Comparison of ENCODE assay signal across 17 cellular contexts in the genomic region with DNA sequence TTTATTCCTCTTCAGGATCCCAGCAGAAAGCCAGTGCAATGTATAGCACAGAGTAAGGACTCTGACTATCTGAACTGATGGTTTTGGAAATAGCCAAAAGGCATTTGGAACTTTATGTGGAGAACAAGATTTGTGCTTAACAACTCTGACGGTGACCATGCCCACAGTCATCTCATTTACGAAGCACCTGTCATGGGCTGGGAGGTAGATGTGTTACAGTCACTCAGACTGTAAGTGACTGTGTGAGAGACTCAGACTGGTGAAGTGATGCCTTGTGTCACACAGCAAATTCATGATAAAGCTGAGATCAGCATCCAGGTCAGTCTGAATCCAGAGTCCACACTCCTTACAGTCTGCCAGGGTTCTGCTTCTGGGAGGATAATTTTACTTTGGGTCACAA. TPM values are rescaled to one million over a fixed set of nuclear protein-coding genes. Genes with fewer than 3 reads are reported as not detected.
DNase-seq lines count a peak whose midpoint lies in the region; ATAC-seq and TF ChIP-seq lines count a peak whose summit lies in the region.
"Had no signal": no experiment of that assay in that cellular context is flagged by ENCODE, and none has a peak within 500 bp of the region (broad histone marks: within the 10 kb centered on the region; RNA-seq: fewer than 3 reads in every experiment).

No MANE protein-coding gene starts in this region.

- no peak overlapping the region for H3K4me3 ChIP-seq in thyroid gland (replicated peaks in 1 of 3)
- H3K4me3 ChIP-seq: breast epithelium had no signal

- 75 to 94% methylated on average over 2 of the region's 2 CpGs for WGBS in thyroid gland, 2 donors

- no peaks in the 10 kb centered on the region for H3K36me3 ChIP-seq in thyroid gland
- H3K36me3 ChIP-seq: breast epithelium had no signal

- TF ChIP-seq CTCF in thyroid gland (IDR thresholded peaks at IDR 0.05): no peak

- H3K4me1 ChIP-seq in thyroid gland: peaks cover 42 to 51% of the 10 kb centered on the region in 2 donors
- H3K4me1 ChIP-seq: breast epithelium had no signal

- H3K27me3 ChIP-seq in thyroid gland: no peaks in the 10 kb centered on the region
- H3K27me3 ChIP-seq: breast epithelium had no signal

- no peaks in the 10 kb centered on the region for H3K9me3 ChIP-seq in thyroid gland
- H3K9me3 ChIP-seq: breast epithelium had no signal

- POLR2A ChIA-PET in activated CD8-positive, alpha-beta T cell treated with anti-CD3 and anti-CD28 coated beads, Interleukin-2, amount 10 ng/mL, durations not matched to agents 7 days and 5 days (lab: Charles Lee): no interaction called here

- no peak for TF ChIP-seq POLR2A in thyroid gland (IDR thresholded peaks at IDR 0.05)

- ATAC-seq in activated CD8-positive, alpha-beta T cell treated with anti-CD3 and anti-CD28 coated beads, Interleukin-2, amount 10 ng/mL, durations not matched to agents 7 days and 5 days: no peak
- ATAC-seq in GM21737 (IDR thresholded peaks at IDR 0.05; ENCODE audit: unreplicated experiment): no peak
- ATAC-seq: Right ventricle myocardium inferior, sciatic nerve, T-helper 17 cell had no signal

- no peaks in the 10 kb centered on the region for H3K27me3 Mint-ChIP-seq in activated naive CD4-positive, alpha-beta T cell treated with anti-CD3 and anti-CD28 coated beads, Interleukin-2, amount 50 U/mL, for 24 hours
- no peaks in the 10 kb centered on the region for H3K27me3 Mint-ChIP-seq in activated CD8-positive, alpha-beta T cell treated with anti-CD3 and anti-CD28 coated beads, Interleukin-2, amount 10 ng/mL, durations not matched to agents 7 days and 5 days (ENCODE audit: low read depth)
- H3K27me3 Mint-ChIP-seq: activated B cell treated with CpG ODN at 0.5 μM for 24 hours, T-helper 17 cell had no signal

- intact Hi-C loops in thyroid gland (cut with DNase I): no loop called here

- CTCF ChIA-PET in activated CD8-positive, alpha-beta T cell treated with anti-CD3 and anti-CD28 coated beads, Interleukin-2, amount 10 ng/mL, durations not matched to agents 7 days and 5 days (lab: Charles Lee): interaction anchor here (8.6 kb wide), 1 partner anchor 10 kb away, joined by 84 read pairs; no protein-coding TSS in a partner anchor

- H3K4me3 Mint-ChIP-seq in activated naive CD4-positive, alpha-beta T cell treated with anti-CD3 and anti-CD28 coated beads, Interleukin-2, amount 50 U/mL, for 24 hours: no peak overlapping the region
- no peak overlapping the region for H3K4me3 Mint-ChIP-seq in activated CD8-positive, alpha-beta T cell treated with anti-CD3 and anti-CD28 coated beads, Interleukin-2, amount 10 ng/mL, durations not matched to agents 7 days and 5 days
- H3K4me3 Mint-ChIP-seq: activated B cell treated with CpG ODN at 0.5 μM for 24 hours; activated naive CD4-positive, alpha-beta T cell treated with anti-CD3 and anti-CD28 coated beads for 36 hours; T-helper 17 cell had no signal

- peaks cover 1% of the 10 kb centered on the region for H3K36me3 Mint-ChIP-seq in activated naive CD4-positive, alpha-beta T cell treated with anti-CD3 and anti-CD28 coated beads, Interleukin-2, amount 50 U/mL, for 24 hours
- peaks cover 22% of the 10 kb centered on the region for H3K36me3 Mint-ChIP-seq in activated CD8-positive, alpha-beta T cell treated with anti-CD3 and anti-CD28 coated beads, Interleukin-2, amount 10 ng/mL, durations not matched to agents 7 days and 5 days (ENCODE audit: low read depth)

- peaks cover 39% of the 10 kb centered on the region for H3K4me1 Mint-ChIP-seq in activated naive CD4-positive, alpha-beta T cell treated with anti-CD3 and anti-CD28 coated beads, Interleukin-2, amount 50 U/mL, for 24 hours
- peaks cover 50% of the 10 kb centered on the region for H3K4me1 Mint-ChIP-seq in activated CD8-positive, alpha-beta T cell treated with anti-CD3 and anti-CD28 coated beads, Interleukin-2, amount 10 ng/mL, durations not matched to agents 7 days and 5 days (ENCODE audit: low read depth)

- H3K27ac Mint-ChIP-seq in activated naive CD4-positive, alpha-beta T cell treated with anti-CD3 and anti-CD28 coated beads, Interleukin-2, amount 50 U/mL, for 24 hours: peak overlapping the region; percentile 44
- H3K27ac Mint-ChIP-seq in activated CD8-positive, alpha-beta T cell treated with anti-CD3 and anti-CD28 coated beads, Interleukin-2, amount 10 ng/mL, durations not matched to agents 7 days and 5 days: peak overlapping the region; percentile 66
- H3K27ac Mint-ChIP-seq: activated B cell treated with CpG ODN at 0.5 μM for 24 hours; activated naive CD4-positive, alpha-beta T cell treated with anti-CD3 and anti-CD28 coated beads for 36 hours; T-helper 17 cell had no signal

- no peak for DNase-seq in activated naive CD4-positive, alpha-beta T cell (lab: John Stamatoyannopoulos, UW)
- no peak for DNase-seq in activated CD8-positive, alpha-beta T cell treated with anti-CD3 and anti-CD28 coated beads, Interleukin-2, amount 10 ng/mL, durations not matched to agents 7 days and 5 days
- DNase-seq in kidney tubule cell (ENCODE audit: low spot score) (peak; percentile 41), thyroid gland (no peak), GOT3 (lab: John Stamatoyannopoulos, UW) (no peak), GM03348 (ENCODE audit: low spot score) (no peak)
- DNase-seq: activated B cell treated with CpG ODN at 0.5 μM for 24 hours; activated naive CD4-positive, alpha-beta T cell treated with anti-CD3 and anti-CD28 coated beads for 36 hours; dermis blood vessel endothelial cell; NCI-H524; T-helper 17 cell had no signal

- no peaks in the 10 kb centered on the region for H3K9me3 Mint-ChIP-seq in activated naive CD4-positive, alpha-beta T cell treated with anti-CD3 and anti-CD28 coated beads, Interleukin-2, amount 50 U/mL, for 24 hours
- no peaks in the 10 kb centered on the region for H3K9me3 Mint-ChIP-seq in activated CD8-positive, alpha-beta T cell treated with anti-CD3 and anti-CD28 coated beads, Interleukin-2, amount 10 ng/mL, durations not matched to agents 7 days and 5 days (ENCODE audit: insufficient read depth)
- H3K9me3 Mint-ChIP-seq: activated B cell treated with CpG ODN at 0.5 μM for 24 hours; activated naive CD4-positive, alpha-beta T cell treated with anti-CD3 and anti-CD28 coated beads for 36 hours had no signal

- peak overlapping the region; percentile 71 to 95 (median 81) for H3K27ac ChIP-seq in thyroid gland
- H3K27ac ChIP-seq: breast epithelium had no signal

RNA-seq across cellular contexts. Expression of a gene that starts 23.9 kb away (rescaled TPM):
- not detected for total RNA-seq in activated CD8-positive, alpha-beta T cell treated with anti-CD3 and anti-CD28 coated beads, Interleukin-2, amount 10 ng/mL, durations not matched to agents 7 days and 5 days
- not detected for total RNA-seq in thyroid gland
- total RNA-seq: activated B cell treated with CpG ODN at 0.5 μM for 24 hours; activated naive CD4-positive, alpha-beta T cell treated with anti-CD3 and anti-CD28 coated beads for 36 hours; dermis blood vessel endothelial cell; osteocyte; Right ventricle myocardium inferior; sciatic nerve; T-helper 17 cell had no signal

RNA-seq across cellular contexts. Expression of a gene that starts 31.5 kb away (rescaled TPM):
- 100 to 1,000 TPM; 104 to 109 TPM for total RNA-seq in activated CD8-positive, alpha-beta T cell treated with anti-CD3 and anti-CD28 coated beads, Interleukin-2, amount 10 ng/mL, durations not matched to agents 7 days and 5 days
- total RNA-seq in thyroid gland: 10 to 100 TPM; 30.3 to 94.2 (median 65.7) TPM

RNA-seq across cellular contexts. Expression of a gene that starts 38.2 kb away (rescaled TPM):
- total RNA-seq in activated CD8-positive, alpha-beta T cell treated with anti-CD3 and anti-CD28 coated beads, Interleukin-2, amount 10 ng/mL, durations not matched to agents 7 days and 5 days: 10 to 100 TPM; 42.0 to 43.1 TPM
- total RNA-seq in thyroid gland: 10 to 100 TPM; 18.3 to 40.3 (median 28.8) TPM
